Comparison of ENCODE assay signal across 22 cellular contexts in genomic region chr9:2230362-2230761, GRCh38.
DNase-seq lines count a peak whose midpoint lies in the region; ATAC-seq, FAIRE-seq and TF ChIP-seq lines count a peak whose summit lies in the region.
"Had no signal": no experiment of that assay in that cellular context is flagged by ENCODE, and none has a peak within 500 bp of the region (broad histone marks: within the 10 kb centered on the region; RNA-seq: fewer than 3 reads in every experiment).

No MANE protein-coding gene starts in this region.

- no peaks in the 10 kb centered on the region for H3K36me3 Mint-ChIP-seq in activated T-helper 17 cell treated with anti-CD3 and anti-CD28 coated beads, Interleukin-2, amount 50 U/mL, for 72 hours (ENCODE audit: low read depth)
- H3K36me3 Mint-ChIP-seq: immature natural killer cell, memory B cell had no signal

- intact Hi-C loops in left ventricle myocardium inferior (cut with micrococcal nuclease), result no loop called here
- intact Hi-C loops in left cardiac atrium (cut with DNase I), result no loop called here

- H3K27me3 ChIP-seq in left ventricle myocardium inferior (ENCODE audit: low read depth) (no peaks in the 10 kb centered on the region), MM.1S (replicated peaks; ENCODE audit: insufficient read depth, low read length) (no peaks in the 10 kb centered on the region), bronchial epithelial cell (ENCODE audit: control insufficient read depth, insufficient read depth, low read length) (no peaks in the 10 kb centered on the region), smooth muscle cell (ENCODE audit: low read depth) (no peaks in the 10 kb centered on the region)
- H3K27me3 ChIP-seq: adrenal gland, uterus had no signal

- no peaks in the 10 kb centered on the region for H3K9me2 ChIP-seq in MM.1S (replicated peaks; ENCODE audit: insufficient read depth, low read length)

- no peak overlapping the region for H3K27ac Mint-ChIP-seq in activated T-helper 17 cell treated with anti-CD3 and anti-CD28 coated beads, Interleukin-2, amount 50 U/mL, for 72 hours
- H3K27ac Mint-ChIP-seq: immature natural killer cell; memory B cell; naive thymus-derived CD8-positive, alpha-beta T cell had no signal

- ATAC-seq in left cardiac atrium (no peak), GM18505 (IDR thresholded peaks at IDR 0.05; ENCODE audit: unreplicated experiment) (no peak), HG02970 (IDR thresholded peaks at IDR 0.05; ENCODE audit: low FRiP score, unreplicated experiment) (no peak)
- no peak for ATAC-seq in activated T-helper 17 cell treated with anti-CD3 and anti-CD28 coated beads, Interleukin-2, amount 50 U/mL, for 72 hours (replicated peaks)
- ATAC-seq: naive thymus-derived CD8-positive, alpha-beta T cell had no signal

- no peak overlapping the region for H3K4me3 Mint-ChIP-seq in activated T-helper 17 cell treated with anti-CD3 and anti-CD28 coated beads, Interleukin-2, amount 50 U/mL, for 72 hours
- H3K4me3 Mint-ChIP-seq: immature natural killer cell; memory B cell; naive thymus-derived CD8-positive, alpha-beta T cell had no signal

- H3K4me3 ChIP-seq in left ventricle myocardium inferior (no peak overlapping the region), MM.1S (ENCODE audit: low read length) (no peak overlapping the region), bronchial epithelial cell (ENCODE audit: low read depth, low read length) (no peak overlapping the region), smooth muscle cell (no peak overlapping the region)
- H3K4me3 ChIP-seq: adrenal gland, uterus had no signal

- H2AFZ ChIP-seq in MM.1S (ENCODE audit: low read length) (no peak overlapping the region), smooth muscle cell (ENCODE audit: low read depth) (no peak overlapping the region)

- H3K4me1 ChIP-seq in left ventricle myocardium inferior (peaks cover 52% of the 10 kb centered on the region), MM.1S (ENCODE audit: low read length) (peaks cover 25% of the 10 kb centered on the region), smooth muscle cell (ENCODE audit: low read depth) (peaks cover 3% of the 10 kb centered on the region)
- H3K4me1 ChIP-seq: uterus had no signal

- no peak for TF ChIP-seq CTCF in left ventricle myocardium inferior (IDR thresholded peaks at IDR 0.05; ENCODE audit: borderline replicate concordance)
- TF ChIP-seq CTCF in MM.1S (IDR thresholded peaks at IDR 0.05; ENCODE audit: low read length), result no peak; the same call in 1 of the 2 replicates
- peak; percentile 10 for TF ChIP-seq CTCF in bronchial epithelial cell (IDR thresholded peaks at IDR 0.05; ENCODE audit: insufficient read depth, low read length, severe bottlenecking)
- TF ChIP-seq CTCF in smooth muscle cell (IDR thresholded peaks at IDR 0.05; ENCODE audit: borderline replicate concordance, insufficient read depth, poor library complexity, severe bottlenecking), result no peak

- H3K9me3 Mint-ChIP-seq in activated T-helper 17 cell treated with anti-CD3 and anti-CD28 coated beads, Interleukin-2, amount 50 U/mL, for 72 hours, result peaks cover 4% of the 10 kb centered on the region
- H3K9me3 Mint-ChIP-seq: immature natural killer cell, memory B cell had no signal

- H3K4me2 ChIP-seq in MM.1S (ENCODE audit: low read depth, low read length) (peak overlapping the region; percentile 68; the same call in 1 of the 2 replicates), smooth muscle cell (no peak overlapping the region)

- no peak for TF ChIP-seq POLR2A in GM18505 (IDR thresholded peaks at IDR 0.05; ENCODE audit: borderline replicate concordance, extremely low read depth, insufficient read depth, insufficient read length)

- DNase-seq in left ventricle myocardium inferior (no peak), left cardiac atrium (no peak), MM.1S (peak; percentile 33), bronchial epithelial cell (ENCODE audit: low read depth) (peak; percentile 44), smooth muscle cell (lab: John Stamatoyannopoulos, UW; ENCODE audit: unreplicated experiment) (no peak)
- DNase-seq: activated CD4-positive, alpha-beta T cell treated with anti-CD3 and anti-CD28 coated beads for 4 hours; activated effector memory CD4-positive, alpha-beta T cell treated with Interleukin-2 at 50 U/mL for 16 hours; adrenal gland; caudate nucleus; head of caudate nucleus; immature natural killer cell; naive thymus-derived CD8-positive, alpha-beta T cell; NCI-H187 treated with DMSO at 0.1 percent for 48 hours; NCI-H526 treated with DMSO at 0.1 percent for 48 hours; stimulated activated CD4-positive, alpha-beta T cell treated with anti-CD3 and anti-CD28 coated beads, Interleukin-4, amount 100 ng/mL, for 4 hours; substantia nigra; uterus had no signal

- no peaks in the 10 kb centered on the region for H3K27me3 Mint-ChIP-seq in activated T-helper 17 cell treated with anti-CD3 and anti-CD28 coated beads, Interleukin-2, amount 50 U/mL, for 72 hours

- no peak for FAIRE-seq in bronchial epithelial cell (lab: Jason Lieb, UNC)
- FAIRE-seq: TTC549 had no signal

- 95% methylated on average over 2 of the region's 2 CpGs for WGBS in smooth muscle cell (ENCODE audit: low lambda C conversion rate)

- H3F3A ChIP-seq in MM.1S (ENCODE audit: insufficient read depth, low read length) (0 out of 2 replicates have a peak, but pooled peaks cover 12% of the 10 kb centered on the region), smooth muscle cell (ENCODE audit: low read depth) (peaks cover 3% of the 10 kb centered on the region)

- no peaks in the 10 kb centered on the region for H3K4me1 Mint-ChIP-seq in activated T-helper 17 cell treated with anti-CD3 and anti-CD28 coated beads, Interleukin-2, amount 50 U/mL, for 72 hours

- H3K27ac ChIP-seq in left ventricle myocardium inferior (replicated peaks), result peak overlapping the region; percentile 47
- no peak overlapping the region; the same call in 1 of the 2 replicates for H3K27ac ChIP-seq in MM.1S (ENCODE audit: low read length)
- peak overlapping the region; percentile 84 for H3K27ac ChIP-seq in smooth muscle cell (ENCODE audit: low read depth)
- H3K27ac ChIP-seq: adrenal gland had no signal

- H3K9me3 ChIP-seq in left ventricle myocardium inferior (replicated peaks), result no peaks in the 10 kb centered on the region
- H3K9me3 ChIP-seq in MM.1S (replicated peaks; ENCODE audit: insufficient read depth, low read length), result no peaks in the 10 kb centered on the region
- H3K9me3 ChIP-seq in smooth muscle cell (replicated peaks; ENCODE audit: low read depth), result no peaks in the 10 kb centered on the region
- H3K9me3 ChIP-seq: adrenal gland, uterus had no signal

- H3K36me3 ChIP-seq in left ventricle myocardium inferior (no peaks in the 10 kb centered on the region), MM.1S (replicated peaks; ENCODE audit: insufficient read depth, low read length) (no peaks in the 10 kb centered on the region), bronchial epithelial cell (ENCODE audit: control insufficient read depth, insufficient read depth, low read length) (no peaks in the 10 kb centered on the region), smooth muscle cell (ENCODE audit: low read depth) (no peaks in the 10 kb centered on the region)
- H3K36me3 ChIP-seq: adrenal gland, uterus had no signal

- H3K9ac ChIP-seq in MM.1S (ENCODE audit: low read length) (no peak overlapping the region), smooth muscle cell (ENCODE audit: low read depth) (no peak overlapping the region)

- H4K20me1 ChIP-seq in MM.1S (ENCODE audit: insufficient read depth, low read length) (no peaks in the 10 kb centered on the region), smooth muscle cell (ENCODE audit: low read depth) (no peaks in the 10 kb centered on the region)

- H3K79me2 ChIP-seq in MM.1S (ENCODE audit: low read length) (no peaks in the 10 kb centered on the region), smooth muscle cell (ENCODE audit: low read depth) (no peaks in the 10 kb centered on the region)

Comparison
In these comparisons a context has a peak if more than half of its experiments do, and no peak if none do; other contexts are left out.
1. DNase-seq: peak in MM.1S (single experiment) and bronchial epithelial cell (single experiment); none in left ventricle myocardium inferior (single experiment), left cardiac atrium (single experiment) and smooth muscle cell (single experiment).